ENCODE assay signal across 17 cellular contexts in the genomic region with DNA sequence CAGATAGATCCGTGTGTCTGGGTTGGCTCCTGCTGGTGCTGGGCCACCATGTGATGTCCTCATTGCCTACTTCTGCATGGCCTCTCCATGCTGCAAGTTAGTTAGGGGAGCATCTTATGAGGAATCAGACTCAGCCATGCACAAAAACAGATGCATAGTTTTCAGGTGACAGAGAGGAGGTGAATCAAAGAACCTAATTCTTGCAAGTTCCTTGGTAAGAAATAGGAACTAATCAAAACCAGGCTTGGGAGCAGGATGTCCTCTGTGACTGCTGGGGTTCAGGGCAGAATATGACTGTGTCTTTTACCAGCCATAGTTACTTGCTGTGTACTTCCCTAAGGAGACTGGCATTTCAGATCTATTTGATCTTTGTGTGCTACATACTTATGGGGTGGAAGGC.
DNase-seq lines count a peak whose midpoint lies in the region; ATAC-seq and TF ChIP-seq lines count a peak whose summit lies in the region.
"Had no signal": no experiment of that assay in that cellular context is flagged by ENCODE, and none has a peak within 500 bp of the region (broad histone marks: within the 10 kb centered on the region; RNA-seq: fewer than 3 reads in every experiment).

No MANE protein-coding gene starts in this region.

- H3K4me1 Mint-ChIP-seq in endothelial cell (ENCODE audit: unreplicated experiment): peaks cover 73% of the 10 kb centered on the region

- no peak overlapping the region for H3K4me3 ChIP-seq in left ventricle myocardium inferior
- H3K4me3 ChIP-seq in heart left ventricle: no peak overlapping the region
- no peak overlapping the region for H3K4me3 ChIP-seq in OCI-LY1 (ENCODE audit: low read depth, low read length, poor library complexity, severe bottlenecking)
- H3K4me3 ChIP-seq: lung, MG63, skin epidermis had no signal

- H3K4me3 Mint-ChIP-seq in endothelial cell (ENCODE audit: unreplicated experiment): peak overlapping the region; percentile 47
- H3K4me3 Mint-ChIP-seq: stimulated activated naive CD8-positive, alpha-beta T cell treated with anti-CD3 and anti-CD28 coated beads, Interleukin-15, Interleukin-2, amounts not matched to agents 100 ng/mL and 50 ng/mL, for 24 hours had no signal

- H3K36me3 ChIP-seq in left ventricle myocardium inferior: peaks cover 6% of the 10 kb centered on the region
- H3K36me3 ChIP-seq in heart left ventricle: peaks cover 0 to 10% (median 0%) of the 10 kb centered on the region in 9 donors
- peaks cover 30% of the 10 kb centered on the region for H3K36me3 ChIP-seq in OCI-LY1 (ENCODE audit: insufficient read depth, low read length)

- H3F3A ChIP-seq in OCI-LY1 (ENCODE audit: insufficient read depth, low read length): no peaks in the 10 kb centered on the region

- no peak for ATAC-seq in heart left ventricle

- H3K9me3 ChIP-seq in left ventricle myocardium inferior (replicated peaks) (peaks cover 5% of the 10 kb centered on the region), heart left ventricle (peaks cover 0 to 6% (median 0%) of the 10 kb centered on the region in 12 donors), OCI-LY1 (ENCODE audit: low read length) (no peaks in the 10 kb centered on the region)
- H3K9me3 ChIP-seq: MG63 had no signal

- peak overlapping the region; percentile 65 for H3K27ac Mint-ChIP-seq in endothelial cell (ENCODE audit: unreplicated experiment)
- H3K27ac Mint-ChIP-seq: stimulated activated naive CD8-positive, alpha-beta T cell treated with anti-CD3 and anti-CD28 coated beads, Interleukin-15, Interleukin-2, amounts not matched to agents 100 ng/mL and 50 ng/mL, for 24 hours had no signal

- H3K36me3 Mint-ChIP-seq in endothelial cell (ENCODE audit: low read depth, unreplicated experiment): peaks cover 69% of the 10 kb centered on the region

- no peaks in the 10 kb centered on the region for H3K9me2 ChIP-seq in OCI-LY1 (ENCODE audit: low read depth, low read length)

- WGBS in heart left ventricle, 4 donors: 40 to 46% (median 44%) methylated on average over 1 of the region's 1 CpG

- no peak overlapping the region for H2AFZ ChIP-seq in OCI-LY1 (ENCODE audit: low read length)

- no peaks in the 10 kb centered on the region for H3K9me3 Mint-ChIP-seq in endothelial cell (ENCODE audit: unreplicated experiment)
- H3K9me3 Mint-ChIP-seq: stimulated activated naive CD8-positive, alpha-beta T cell treated with anti-CD3 and anti-CD28 coated beads, Interleukin-15, Interleukin-2, amounts not matched to agents 100 ng/mL and 50 ng/mL, for 24 hours had no signal

- TF ChIP-seq POLR2A in heart left ventricle (IDR thresholded peaks at IDR 0.05): no peak

- no peak overlapping the region for H3K9ac ChIP-seq in OCI-LY1 (ENCODE audit: low read length)

- H3K4me1 ChIP-seq in left ventricle myocardium inferior (peaks cover 100% of the 10 kb centered on the region), heart left ventricle (peaks cover 16 to 99% (median 79%) of the 10 kb centered on the region in 12 donors), OCI-LY1 (ENCODE audit: insufficient read depth, low read length, severe bottlenecking) (peaks cover 91% of the 10 kb centered on the region)

- peaks cover 14% of the 10 kb centered on the region for H3K27me3 Mint-ChIP-seq in endothelial cell (ENCODE audit: unreplicated experiment)
- H3K27me3 Mint-ChIP-seq: stimulated activated naive CD8-positive, alpha-beta T cell treated with anti-CD3 and anti-CD28 coated beads, Interleukin-15, Interleukin-2, amounts not matched to agents 100 ng/mL and 50 ng/mL, for 24 hours had no signal

- intact Hi-C loops in left ventricle myocardium inferior (cut with micrococcal nuclease): loop anchor here (10.0 kb wide), 1 partner anchor 72 kb away; no protein-coding TSS in a partner anchor
- intact Hi-C loops in heart left ventricle (cut with DNase I): loop anchor here in 3 of 10 donors (5.0 to 10.0 kb wide), 3 partner anchors 79 to 99 kb away; no protein-coding TSS in a partner anchor

- H3K27me3 ChIP-seq in left ventricle myocardium inferior (ENCODE audit: low read depth) (no peaks in the 10 kb centered on the region), heart left ventricle (no peaks in the 10 kb centered on the region), OCI-LY1 (ENCODE audit: insufficient read depth, low read length) (no peaks in the 10 kb centered on the region)
- H3K27me3 ChIP-seq: MG63 had no signal

- no peak for TF ChIP-seq CTCF in left ventricle myocardium inferior (IDR thresholded peaks at IDR 0.05; ENCODE audit: borderline replicate concordance)
- TF ChIP-seq CTCF in heart left ventricle (IDR thresholded peaks at IDR 0.05): no peak
- TF ChIP-seq CTCF in OCI-LY1 (IDR thresholded peaks at IDR 0.05; ENCODE audit: low read length): no peak
- no peak for TF ChIP-seq CTCF in endothelial cell (IDR thresholded peaks at IDR 0.05; ENCODE audit: unreplicated experiment)

- no peak overlapping the region; the same call in 1 of the 2 replicates for H3K4me2 ChIP-seq in OCI-LY1 (ENCODE audit: low read length)

- peaks cover 94% of the 10 kb centered on the region for H3K79me2 ChIP-seq in OCI-LY1 (ENCODE audit: insufficient read depth, low read length)

- peak overlapping the region; percentile 71 for H3K27ac ChIP-seq in left ventricle myocardium inferior (replicated peaks)
- peak overlapping the region in 2 of 12 donors; percentile 13 to 20 for H3K27ac ChIP-seq in heart left ventricle
- peak overlapping the region; percentile 64 for H3K27ac ChIP-seq in OCI-LY1 (ENCODE audit: low read depth, low read length, poor library complexity, severe bottlenecking)
- H3K27ac ChIP-seq: skin epidermis had no signal

- no peak for DNase-seq in left ventricle myocardium inferior
- DNase-seq in heart left ventricle: no peak
- no peak for DNase-seq in endothelial cell (ENCODE audit: low spot score)
- DNase-seq in amygdala (lab: John Stamatoyannopoulos, UW): no peak
- no peak for DNase-seq in cerebellar nuclear complex (lab: John Stamatoyannopoulos, UW)
- DNase-seq in COR-L47 (lab: John Stamatoyannopoulos, UW): no peak
- DNase-seq in NCI-H1092 treated with DMSO at 0.1 percent for 48 hours (lab: John Stamatoyannopoulos, UW): no peak
- DNase-seq: AML-193; DMS79 treated with DMSO at 0.1 percent for 48 hours; effector CD8-positive, alpha-beta T cell; MG63; NCI-H2081; NCI-H526 had no signal

- H4K20me1 ChIP-seq in OCI-LY1 (ENCODE audit: insufficient read depth, low read length): no peaks in the 10 kb centered on the region
